Comparison of ENCODE assay signal across 9 cellular contexts in the genomic region with DNA sequence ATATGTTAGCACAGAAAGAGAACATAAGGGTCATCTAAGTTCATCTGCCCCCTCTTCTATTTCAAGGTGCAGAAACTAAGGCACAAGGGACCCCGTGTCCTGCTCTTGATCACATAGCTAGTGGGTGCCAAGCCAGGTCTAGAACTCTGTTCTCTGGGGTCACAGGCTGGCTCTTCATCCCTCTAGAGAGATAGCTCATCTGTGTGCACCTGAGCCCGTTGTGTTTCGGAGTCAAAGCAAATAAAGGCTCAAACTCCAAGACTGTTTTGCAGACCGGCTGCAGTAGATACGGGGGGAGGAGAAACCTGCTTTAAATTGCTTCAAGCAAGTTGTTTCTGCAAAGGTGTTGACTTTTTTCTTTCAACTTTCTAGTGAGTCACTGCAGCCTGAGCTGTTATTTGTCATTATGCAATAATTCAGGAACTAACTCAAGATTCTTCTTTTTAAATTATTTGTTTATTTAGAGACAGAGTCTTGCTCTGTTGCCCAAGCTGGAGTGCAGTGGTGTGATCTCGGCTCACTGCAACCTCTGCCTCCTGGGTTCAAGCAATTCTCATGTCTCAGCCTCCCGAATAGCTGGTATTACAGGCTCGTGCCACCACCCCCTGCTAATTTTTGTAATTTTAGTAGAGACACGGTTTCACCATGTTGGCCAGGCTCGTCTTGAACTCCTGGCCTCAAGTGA. TPM values are rescaled to one million over a fixed set of nuclear protein-coding genes. Genes with fewer than 3 reads are reported as not detected.
DNase-seq lines count a peak whose midpoint lies in the region; ATAC-seq and TF ChIP-seq lines count a peak whose summit lies in the region.
"Had no signal": no experiment of that assay in that cellular context is flagged by ENCODE, and none has a peak within 500 bp of the region (broad histone marks: within the 10 kb centered on the region; RNA-seq: fewer than 3 reads in every experiment).

No MANE protein-coding gene starts in this region.

- no peaks in the 10 kb centered on the region for H3K9me3 Mint-ChIP-seq in activated CD8-positive, alpha-beta memory T cell treated with anti-CD3 and anti-CD28 coated beads, Interleukin-2, amount 10 ng/mL, durations not matched to agents 7 days and 5 days (ENCODE audit: low read depth)
- H3K9me3 Mint-ChIP-seq: activated CD4-positive, alpha-beta memory T cell treated with anti-CD3 and anti-CD28 coated beads, Interleukin-2, amount 10 ng/mL, durations not matched to agents 7 days and 5 days had no signal

- H3K36me3 ChIP-seq in upper lobe of left lung (peaks cover 0 to 2% (median 0%) of the 10 kb centered on the region in 4 donors), Karpas-422 (ENCODE audit: insufficient read depth, low read length) (no peaks in the 10 kb centered on the region)

- peak in 1 of 4 donors; percentile 59 for TF ChIP-seq EP300 in upper lobe of left lung (IDR thresholded peaks at IDR 0.05)

- CTCF ChIA-PET in activated CD8-positive, alpha-beta memory T cell treated with anti-CD3 and anti-CD28 coated beads, Interleukin-2, amount 10 ng/mL, durations not matched to agents 7 days and 5 days (lab: Charles Lee), result interaction anchor here (1.1 kb wide), 2 partner anchors 10 to 182 kb away, joined by 3 read pairs; a partner anchor contains a TSS

- H3K36me3 Mint-ChIP-seq in activated CD8-positive, alpha-beta memory T cell treated with anti-CD3 and anti-CD28 coated beads, Interleukin-2, amount 10 ng/mL, durations not matched to agents 7 days and 5 days, result no peaks in the 10 kb centered on the region

- no peak overlapping the region for H3K4me2 ChIP-seq in Karpas-422 (ENCODE audit: low read depth, low read length, poor library complexity, severe bottlenecking)

- no peaks in the 10 kb centered on the region for H3K27me3 ChIP-seq in upper lobe of left lung
- no peaks in the 10 kb centered on the region for H3K27me3 ChIP-seq in Karpas-422 (ENCODE audit: low read length)

- no peak overlapping the region for H3K27ac Mint-ChIP-seq in activated CD8-positive, alpha-beta memory T cell treated with anti-CD3 and anti-CD28 coated beads, Interleukin-2, amount 10 ng/mL, durations not matched to agents 7 days and 5 days
- H3K27ac Mint-ChIP-seq: activated CD4-positive, alpha-beta memory T cell treated with anti-CD3 and anti-CD28 coated beads, Interleukin-2, amount 10 ng/mL, durations not matched to agents 7 days and 5 days had no signal

- peak; percentile 47 for DNase-seq in activated CD8-positive, alpha-beta memory T cell treated with anti-CD3 and anti-CD28 coated beads for 24 hours
- no peak for DNase-seq in activated CD8-positive, alpha-beta memory T cell treated with anti-CD3 and anti-CD28 coated beads, Interleukin-2, amount 10 ng/mL, durations not matched to agents 7 days and 5 days
- DNase-seq in amniotic epithelial cell (ENCODE audit: low read depth) (peak; percentile 80), left lobe of liver (ENCODE audit: low spot score) (no peak), upper lobe of left lung (peak in 1 of 2 donors; percentile 44), Karpas-422 (no peak), ACHN (no peak), GM03348 (ENCODE audit: low spot score) (no peak)
- DNase-seq: activated CD4-positive, alpha-beta memory T cell treated with anti-CD3 and anti-CD28 coated beads, Interleukin-2, amount 10 ng/mL, durations not matched to agents 7 days and 5 days had no signal

- no peaks in the 10 kb centered on the region for H3K9me3 ChIP-seq in upper lobe of left lung
- no peaks in the 10 kb centered on the region for H3K9me3 ChIP-seq in Karpas-422 (ENCODE audit: low read length)

- in situ Hi-C loops in ACHN (cut with HindIII; ENCODE audit: low pct_ligation_motif_present, low pct_unique_long_range_greater_than_20kb, low sequenced_read_pairs), result no loop called here

- H2AFZ ChIP-seq in Karpas-422 (ENCODE audit: low read length), result no peak overlapping the region

- TF ChIP-seq CTCF in upper lobe of left lung (IDR thresholded peaks at IDR 0.05), result no peak

- H3K27ac ChIP-seq in upper lobe of left lung (peak overlapping the region; percentile 54 to 85 (median 75)), Karpas-422 (ENCODE audit: low read length) (no peak overlapping the region)

- TF ChIP-seq POLR2A in upper lobe of left lung (IDR thresholded peaks at IDR 0.05), result peak in 1 of 4 donors; percentile 22

- H3K4me3 Mint-ChIP-seq in activated CD8-positive, alpha-beta memory T cell treated with anti-CD3 and anti-CD28 coated beads, Interleukin-2, amount 10 ng/mL, durations not matched to agents 7 days and 5 days, result no peak overlapping the region
- H3K4me3 Mint-ChIP-seq: activated CD4-positive, alpha-beta memory T cell treated with anti-CD3 and anti-CD28 coated beads, Interleukin-2, amount 10 ng/mL, durations not matched to agents 7 days and 5 days had no signal

- H3K4me1 ChIP-seq in upper lobe of left lung, result peaks cover 28 to 46% (median 40%) of the 10 kb centered on the region in 4 donors
- peaks cover 16% of the 10 kb centered on the region for H3K4me1 ChIP-seq in Karpas-422 (ENCODE audit: low read length)

- WGBS in upper lobe of left lung, 2 donors, result 54 to 60% methylated on average over 10 of the region's 10 CpGs

- H3K79me2 ChIP-seq in Karpas-422 (ENCODE audit: low read length), result no peaks in the 10 kb centered on the region

- no peak overlapping the region for H3K9ac ChIP-seq in Karpas-422 (ENCODE audit: low read length)

- H3K27me3 Mint-ChIP-seq in activated CD8-positive, alpha-beta memory T cell treated with anti-CD3 and anti-CD28 coated beads, Interleukin-2, amount 10 ng/mL, durations not matched to agents 7 days and 5 days, result no peaks in the 10 kb centered on the region
- H3K27me3 Mint-ChIP-seq: activated CD4-positive, alpha-beta memory T cell treated with anti-CD3 and anti-CD28 coated beads, Interleukin-2, amount 10 ng/mL, durations not matched to agents 7 days and 5 days had no signal

- ATAC-seq in activated CD8-positive, alpha-beta memory T cell treated with anti-CD3 and anti-CD28 coated beads, Interleukin-2, amount 10 ng/mL, durations not matched to agents 7 days and 5 days, result no peak
- ATAC-seq in left lobe of liver, result peak; percentile 23
- peak; percentile 62 to 82 for ATAC-seq in upper lobe of left lung (ENCODE audit: low FRiP score in 2 of 2)

- no peaks in the 10 kb centered on the region for H4K20me1 ChIP-seq in Karpas-422 (ENCODE audit: insufficient read depth, low read depth, low read length)

- H3K4me3 ChIP-seq in upper lobe of left lung (peak overlapping the region in 2 of 4 donors; percentile 21), Karpas-422 (ENCODE audit: low read length) (no peak overlapping the region)

- H3K4me1 Mint-ChIP-seq in activated CD8-positive, alpha-beta memory T cell treated with anti-CD3 and anti-CD28 coated beads, Interleukin-2, amount 10 ng/mL, durations not matched to agents 7 days and 5 days, result peaks cover 11% of the 10 kb centered on the region

- no peaks in the 10 kb centered on the region for H3K9me2 ChIP-seq in Karpas-422 (replicated peaks; ENCODE audit: insufficient read depth, low read length)

RNA-seq across cellular contexts. Expression of a gene that starts 6.5 kb away (rescaled TPM):
- 10 to 100 TPM; 37.2 to 46.9 TPM for total RNA-seq in activated CD8-positive, alpha-beta memory T cell treated with anti-CD3 and anti-CD28 coated beads, Interleukin-2, amount 10 ng/mL, durations not matched to agents 7 days and 5 days
- total RNA-seq in left lobe of liver (4.0 TPM), upper lobe of left lung (100 to 1,000 TPM in 5 of 6 donors, 10 to 100 TPM in 1; 77.5 to 112 (median 105) TPM)
- not detected in 2 replicates for total RNA-seq in Karpas-422 (2014; rRNA removed; shearing (Covaris generic); ENCODE audit: low replicate concordance)

RNA-seq across cellular contexts. Expression of a gene that starts 35.6 kb away (rescaled TPM):
- total RNA-seq in activated CD8-positive, alpha-beta memory T cell treated with anti-CD3 and anti-CD28 coated beads, Interleukin-2, amount 10 ng/mL, durations not matched to agents 7 days and 5 days, result 10 to 100 TPM; 66.7 to 73.0 TPM
- total RNA-seq in left lobe of liver (16.0 TPM), upper lobe of left lung (10 to 100 TPM; 37.5 to 65.9 (median 44.9) TPM)
- 60.2 TPM in 2 replicates for total RNA-seq in Karpas-422 (2014; rRNA removed; shearing (Covaris generic); ENCODE audit: low replicate concordance)

Comparison
In these comparisons a context has a peak if more than half of its experiments do, and no peak if none do; other contexts are left out.
1. DNase-seq: peak in activated CD8-positive, alpha-beta memory T cell treated with anti-CD3 and anti-CD28 coated beads for 24 hours (single experiment) and amniotic epithelial cell (single experiment); none in activated CD8-positive, alpha-beta memory T cell treated with anti-CD3 and anti-CD28 coated beads, Interleukin-2, amount 10 ng/mL, durations not matched to agents 7 days and 5 days (single experiment), left lobe of liver (single experiment), Karpas-422 (single experiment), ACHN (single experiment) and GM03348 (single experiment).